Comparison of ENCODE assay signal across 8 cellular contexts in genomic region chr3:50617096-50617791, GRCh38. TPM values are rescaled to one million over a fixed set of nuclear protein-coding genes. Genes with fewer than 3 reads are reported as not detected.
DNase-seq lines count a peak whose midpoint lies in the region; ATAC-seq and TF ChIP-seq lines count a peak whose summit lies in the region.

MAPKAPK3 (plus strand) TSS chr3:50617151; CDS start chr3:50617566, 415 bp downstream.

- no peaks in the 10 kb centered on the region for H3K27me3 ChIP-seq in right lobe of liver

- under 1% methylated on average over 20 of the region's 58 CpGs for WGBS in right lobe of liver (ENCODE audit: insufficient coverage, low coverage, low lambda C conversion rate, missing lambda C conversion rate)

- ATAC-seq in GM18499 (IDR thresholded peaks at IDR 0.05; ENCODE audit: insufficient read depth, unreplicated experiment) (peak; percentile 3), HG03039 (IDR thresholded peaks at IDR 0.05; ENCODE audit: unreplicated experiment) (peak; percentile 12), right lobe of liver (peak; percentile 12 to 42 (median 30)), HG03159 (IDR thresholded peaks at IDR 0.05; ENCODE audit: unreplicated experiment) (no peak)

- H3K27ac ChIP-seq in right lobe of liver (peak within 1 kb of the TSS; percentile 81 to 87 (median 81)), temporal lobe (ENCODE audit: low read depth, low read length) (peak within 1 kb of the TSS; percentile 37)

- no peak for TF ChIP-seq CTCF in right lobe of liver (IDR thresholded peaks at IDR 0.05)

- DNase-seq in A172 (ENCODE audit: low spot score) (no peak), RKO (ENCODE audit: low spot score) (peak; percentile 31), right lobe of liver (peak in 1 of 3 donors; percentile 67)
- DNase-seq in central memory CD4-positive, alpha-beta T cell, result peak; percentile 38

- H3K36me3 ChIP-seq in right lobe of liver, result no peaks in the 10 kb centered on the region

- intact Hi-C loops in right lobe of liver (cut with DNase I), result no loop called here

- peak; percentile 19 for TF ChIP-seq POLR2A in right lobe of liver (IDR thresholded peaks at IDR 0.05)

- H3K4me1 ChIP-seq in right lobe of liver, result peaks cover 0 to 31% (median 10%) of the 10 kb centered on the region in 4 donors

- H3K9me3 ChIP-seq in right lobe of liver, result no peaks in the 10 kb centered on the region

- peak within 1 kb of the TSS; percentile 78 to 95 (median 88) for H3K4me3 ChIP-seq in right lobe of liver

RNA-seq across cellular contexts. Expression of gene MAPKAPK3, which starts in this region (rescaled TPM):
- total RNA-seq in A172 (2014; rRNA removed; shearing (Covaris generic)), result 78.1 and 84.0 TPM in 2 replicates
- total RNA-seq in right lobe of liver (10 to 100 TPM; 16.6 to 21.4 (median 18.6) TPM), temporal lobe (4.2 TPM)
